Comparison of ENCODE assay signal across 32 cellular contexts in the genomic region with DNA sequence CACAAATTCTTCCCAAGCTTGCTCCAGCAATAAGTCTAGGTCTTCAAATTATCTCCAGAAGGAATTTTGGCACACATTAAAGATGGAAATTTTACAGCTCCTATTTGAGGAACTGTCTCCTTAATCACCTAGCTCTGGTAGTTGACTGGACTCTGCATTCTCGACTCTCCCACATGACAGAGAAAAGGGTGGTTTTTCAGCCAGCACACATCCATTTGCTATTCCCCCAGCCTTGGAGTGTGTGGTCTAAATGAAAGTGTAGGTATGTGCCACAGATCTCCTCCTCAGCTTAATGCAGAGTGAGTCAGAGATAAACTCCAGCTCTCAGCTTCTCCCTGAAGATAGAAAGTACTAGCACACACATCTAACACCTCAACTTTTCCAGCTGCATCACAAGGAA.
A peak's percentile ranks its signal among the peaks of the same experiment; 100 is the strongest.
DNase-seq lines count a peak whose midpoint lies in the region; ATAC-seq, FAIRE-seq and TF ChIP-seq lines count a peak whose summit lies in the region.
"Had no signal": no experiment of that assay in that cellular context is flagged by ENCODE, and none has a peak within 500 bp of the region (broad histone marks: within the 10 kb centered on the region; RNA-seq: fewer than 3 reads in every experiment).

No MANE protein-coding gene starts in this region.

- no peak for TF ChIP-seq POLR2A in H54 (IDR thresholded peaks at IDR 0.05; ENCODE audit: low read depth, low read length)

- TF ChIP-seq CTCF in foreskin keratinocyte (conservative IDR thresholded peaks at IDR 0.05), result no peak

- ATAC-seq in foreskin keratinocyte (no peak), HG03108 (IDR thresholded peaks at IDR 0.05; ENCODE audit: unreplicated experiment) (no peak)
- ATAC-seq: HepG2; lower lobe of right lung; mucosa of descending colon; natural killer cell; stimulated activated effector memory CD8-positive, alpha-beta T cell treated with anti-CD3 and anti-CD28 coated beads, Interleukin-12 subunit alpha, Interleukin-12 subunit beta, amount 100 ng/mL, for 72 hours had no signal

- no peaks in the 10 kb centered on the region for H3K27me3 ChIP-seq in foreskin keratinocyte
- H3K27me3 ChIP-seq: cardiac muscle cell, colonic mucosa, tibial nerve had no signal

- no peak overlapping the region for H3K27ac ChIP-seq in foreskin keratinocyte
- H3K27ac ChIP-seq: cardiac muscle cell, colonic mucosa, HL-60, lower lobe of right lung, tibial nerve, WERI-Rb-1 had no signal

- FAIRE-seq in H54 (lab: Jason Lieb, UNC), result no peak
- FAIRE-seq: HepG2 had no signal

- peak; percentile 9 for DNase-seq in GM04504 (ENCODE audit: low read depth)
- peak; percentile 99 for DNase-seq in amniotic epithelial cell (ENCODE audit: low read depth)
- peak; percentile 16 to 39 for DNase-seq in foreskin keratinocyte
- DNase-seq in H54 (ENCODE audit: insufficient read length, low spot score), result no peak
- no peak for DNase-seq in OCI-M2 (lab: John Stamatoyannopoulos, UW; ENCODE audit: unreplicated experiment)
- DNase-seq in SW 1271 (lab: John Stamatoyannopoulos, UW), result no peak
- DNase-seq: activated CD4-positive, alpha-beta T cell treated with anti-CD3 and anti-CD28 coated beads for 4 hours; activated naive CD4-positive, alpha-beta T cell treated with anti-CD3 and anti-CD28 coated beads, Interleukin-2, amount 50 U/mL, for 16 hours; activated T-cell treated with anti-CD3 and anti-CD28 coated beads for 4 hours; amniotic stem cell; C1 segment of cervical spinal cord; colonic mucosa; effector CD8-positive, alpha-beta T cell; GF-D8; GOT3; Kasumi-1; kidney glomerular epithelial cell; lower lobe of right lung; mucosa of descending colon; natural killer cell; NCI-H1436; NCI-H2081; NCI-H2227 treated with DMSO at 0.1 percent for 48 hours; NCI-H69; Right ventricle myocardium superior; WERI-Rb-1 had no signal

- no peaks in the 10 kb centered on the region for H3K4me1 ChIP-seq in foreskin keratinocyte
- H3K4me1 ChIP-seq: colonic mucosa, lower lobe of right lung, tibial nerve had no signal

Comparison
In these comparisons a context has a peak if more than half of its experiments do, and no peak if none do; other contexts are left out.
1. DNase-seq: peak in GM04504 (single experiment), amniotic epithelial cell (single experiment) and foreskin keratinocyte (2 of 2); none in H54 (single experiment), OCI-M2 (single experiment) and SW 1271 (0 of 2).